In genomic region chr9:21559402-21560280, GRCh38 we compare ENCODE assay signal across 8 cellular contexts.
DNase-seq lines count a peak whose midpoint lies in the region; ATAC-seq and TF ChIP-seq lines count a peak whose summit lies in the region.

No MANE protein-coding gene starts in this region.

- no peak overlapping the region for H2AK5ac ChIP-seq in H9 (ENCODE audit: insufficient read length, low read length)

- H2BK12ac ChIP-seq in H9 (ENCODE audit: insufficient read length, low read depth, low read length) = peak overlapping the region; percentile 57

- H3K14ac ChIP-seq in H9 (ENCODE audit: insufficient read depth, low read length) = peak overlapping the region; percentile 87

- whole genome bisulfite sequencing in H9 (ENCODE audit: extremely low coverage, insufficient read length, low lambda C conversion rate) = no CpG with 5 or more reads among the region's 88 CpGs
- 6% methylated on average over 2 of the region's 88 CpGs; no CpG with 5 or more reads in 1 of the 2 donors for WGBS in gastroesophageal sphincter (ENCODE audit: low coverage in 1 of 2), 2 donors
- 1 to 4% (median 1%) methylated on average over 38 to 87 of the region's 88 CpGs for WGBS in ovary, 3 donors
- WGBS in aorta, 2 donors = 1% methylated on average over 68 to 88 of the region's 88 CpGs

- no peak overlapping the region for H3K4ac ChIP-seq in H9 (ENCODE audit: low read depth, low read length)

- H3K9me3 Mint-ChIP-seq in H9 = no peaks in the 10 kb centered on the region

- ATAC-seq in gastroesophageal sphincter (peak; percentile 53), aorta (ENCODE audit: low FRiP score) (no peak)

- no peak overlapping the region for H2BK5ac ChIP-seq in H9 (ENCODE audit: insufficient read length, low read length)

- H3K4me2 ChIP-seq in H9 (ENCODE audit: insufficient read depth, insufficient read length, low read length) = peak overlapping the region; percentile 76

- TF ChIP-seq CTCF in H9 (conservative IDR thresholded peaks at IDR 0.05) = peak; percentile 34; the same call in 2 of the 3 replicates
- TF ChIP-seq CTCF in gastroesophageal sphincter (IDR thresholded peaks at IDR 0.05) = no peak
- TF ChIP-seq CTCF in ovary (IDR thresholded peaks at IDR 0.05) = no peak

- no peaks in the 10 kb centered on the region for H4K20me1 ChIP-seq in H9 (ENCODE audit: control insufficient read depth, insufficient read depth, insufficient read length)

- no peaks in the 10 kb centered on the region for H3K27me3 ChIP-seq in H9 (ENCODE audit: insufficient read depth, low read length)
- H3K27me3 ChIP-seq in gastroesophageal sphincter = peaks cover 77% of the 10 kb centered on the region
- H3K27me3 ChIP-seq in ovary = peaks cover 7% of the 10 kb centered on the region
- H3K27me3 ChIP-seq in aorta (ENCODE audit: control insufficient read depth in 1 of 2, insufficient read depth in 2 of 2, low read length in 1 of 2) = peaks cover 0 to 2% of the 10 kb centered on the region in 2 donors

- no peaks in the 10 kb centered on the region for H3K79me1 ChIP-seq in H9 (ENCODE audit: insufficient read depth, low read depth, low read length, poor library complexity, severe bottlenecking)

- peak overlapping the region; percentile 43 for H3K9ac ChIP-seq in H9 (ENCODE audit: extremely low read depth, insufficient read length, low read length)

- H2BK15ac ChIP-seq in H9 (ENCODE audit: low read depth, low read length) = peak overlapping the region; percentile 85; the same call in 1 of the 2 replicates

- no peak overlapping the region for H4K8ac ChIP-seq in H9 (replicated peaks; ENCODE audit: insufficient read length, low read depth, low read length)

- H3K36me3 ChIP-seq in gastroesophageal sphincter = no peaks in the 10 kb centered on the region
- no peaks in the 10 kb centered on the region for H3K36me3 ChIP-seq in ovary
- no peaks in the 10 kb centered on the region for H3K36me3 ChIP-seq in aorta (ENCODE audit: control insufficient read depth in 1 of 2, insufficient read depth in 2 of 2, low read length in 1 of 2)

- H3K4me1 ChIP-seq in H9 (ENCODE audit: insufficient read depth, low read length) = peaks cover 2% of the 10 kb centered on the region; the same call in 1 of the 2 replicates
- peaks cover 0 to 19% (median 11%) of the 10 kb centered on the region in 3 donors for H3K4me1 ChIP-seq in gastroesophageal sphincter
- peaks cover 4% of the 10 kb centered on the region for H3K4me1 ChIP-seq in ovary (ENCODE audit: insufficient read depth)
- H3K4me1 ChIP-seq in aorta (ENCODE audit: control insufficient read depth in 1 of 2, insufficient read depth in 2 of 2, low read length in 2 of 2) = no peaks in the 10 kb centered on the region

- peaks cover 20% of the 10 kb centered on the region for H3K27me3 Mint-ChIP-seq in H9 (ENCODE audit: low read depth)

- no peak overlapping the region for H3K56ac ChIP-seq in H9 (ENCODE audit: insufficient read length, low read depth, low read length)

- H3K79me2 ChIP-seq in H9 (ENCODE audit: insufficient read depth, low read length) = no peaks in the 10 kb centered on the region

- peaks cover 20 to 30% of the 10 kb centered on the region in 2 experiments for H3K4me1 Mint-ChIP-seq in H9

- H3K23ac ChIP-seq in H9 (ENCODE audit: insufficient read length, low read depth, low read length) = no peak overlapping the region

- H2BK20ac ChIP-seq in H9 (ENCODE audit: low read depth, low read length, poor library complexity, severe bottlenecking) = no peak overlapping the region

- H3K36me3 Mint-ChIP-seq in H9 (ENCODE audit: insufficient read depth in 1 of 3, low read depth in 3 of 3) = no peaks in the 10 kb centered on the region; a peak in 1 of 7 replicates

- H3T11ph ChIP-seq in H9 (ENCODE audit: low read length) = no peak overlapping the region

- H2AFZ ChIP-seq in H9 (ENCODE audit: low read length) = peak overlapping the region; percentile 75

- H4K91ac ChIP-seq in H9 (ENCODE audit: insufficient read length, low read depth, low read length) = no peak overlapping the region

- no peak overlapping the region for H3K27ac Mint-ChIP-seq in H9

- H3K27ac ChIP-seq in H9 (ENCODE audit: insufficient read length, low read depth, low read length) (no peak overlapping the region), gastroesophageal sphincter (no peak overlapping the region), ovary (no peak overlapping the region), aorta (ENCODE audit: low read depth in 1 of 2, low read length in 2 of 2) (no peak overlapping the region)

- H3K4me3 ChIP-seq in gastroesophageal sphincter (peak overlapping the region; percentile 28 to 56), ovary (peak overlapping the region; percentile 42), aorta (ENCODE audit: low read length in 2 of 2) (peak overlapping the region; percentile 14 to 20)

- TF ChIP-seq EP300 in gastroesophageal sphincter (IDR thresholded peaks at IDR 0.05) = no peak
- TF ChIP-seq EP300 in ovary (IDR thresholded peaks at IDR 0.05) = no peak

- H3K4me3 Mint-ChIP-seq in H9 = peak overlapping the region; percentile 80 to 93

- H3K23me2 ChIP-seq in H9 (ENCODE audit: insufficient read length, low read depth, low read length, poor library complexity, severe bottlenecking) = peaks cover 10% of the 10 kb centered on the region

- DNase-seq in D341Med (ENCODE audit: low spot score) (peak; percentile 51), H9 (peak; percentile 77), NCI-H226 (peak; percentile 32), ovary (peak; percentile 12 to 49 (median 24)), aorta (peak; percentile 50 to 71), NCI-H1694 (lab: John Stamatoyannopoulos, UW) (no peak)
- DNase-seq in activated effector memory CD4-positive, alpha-beta T cell treated with anti-CD3 and anti-CD28 coated beads, Interleukin-2, amount 50 U/mL, for 16 hours = peak; percentile 79

- H4K5ac ChIP-seq in H9 (ENCODE audit: insufficient read length, low read depth, low read length) = no peak overlapping the region

- H2BK120ac ChIP-seq in H9 (ENCODE audit: low read depth, low read length, poor library complexity, severe bottlenecking) = no peak overlapping the region

- TF ChIP-seq POLR2A in gastroesophageal sphincter (IDR thresholded peaks at IDR 0.05) (no peak), ovary (IDR thresholded peaks at IDR 0.05) (no peak)

- peak overlapping the region; percentile 91 for H3K18ac ChIP-seq in H9 (ENCODE audit: insufficient read length, low read depth, low read length)

- intact Hi-C loops in ovary (cut with DNase I) = no loop called here
- intact Hi-C loops in aorta (cut with DNase I) = no loop called here

- H3K9me3 ChIP-seq in H9 (ENCODE audit: control insufficient read depth, low read depth, low read length) (no peaks in the 10 kb centered on the region), gastroesophageal sphincter (no peaks in the 10 kb centered on the region), ovary (no peaks in the 10 kb centered on the region), aorta (ENCODE audit: control insufficient read depth, low read length) (no peaks in the 10 kb centered on the region)
